1 cellular context compared by ENCODE assay signal in the genomic region with DNA sequence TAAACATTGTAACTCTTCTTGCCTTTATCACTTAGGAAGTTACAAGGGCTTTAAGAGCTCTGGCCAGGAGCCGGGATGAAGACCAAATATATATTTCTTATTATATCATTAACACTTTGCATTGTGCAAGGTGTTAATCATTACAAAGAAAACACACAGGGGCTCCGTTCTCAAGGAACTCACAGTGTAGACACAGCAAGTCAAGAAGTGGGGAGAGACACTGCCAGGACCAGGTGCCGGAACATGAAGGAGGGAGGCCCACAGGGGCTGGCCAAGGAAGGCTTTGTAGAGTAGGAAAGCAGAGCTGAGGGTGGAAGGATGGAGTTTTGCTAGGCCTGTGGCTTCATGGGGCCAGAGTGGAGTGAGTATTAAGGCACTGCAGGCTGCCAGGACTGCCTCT.
TF ChIP-seq lines count a peak whose summit lies in the region.

No MANE protein-coding gene starts in this region.

TF ChIP-seq in IMR-90, 13 proteins besides CTCF, POLR2A, EP300 and RAD21:
- TF ChIP-seq SMC3 (IDR thresholded peaks at IDR 0.05; ENCODE audit: low read depth, low read length): no peak
- no peak for TF ChIP-seq CHD1 (IDR thresholded peaks at IDR 0.05; ENCODE audit: low read depth, low read length)
- TF ChIP-seq NFE2L2 (IDR thresholded peaks at IDR 0.05; ENCODE audit: low read depth, low read length): no peak
- no peak for TF ChIP-seq RCOR1 (IDR thresholded peaks at IDR 0.05; ENCODE audit: insufficient replicate concordance, low read length)
- TF ChIP-seq, protein P1, sequence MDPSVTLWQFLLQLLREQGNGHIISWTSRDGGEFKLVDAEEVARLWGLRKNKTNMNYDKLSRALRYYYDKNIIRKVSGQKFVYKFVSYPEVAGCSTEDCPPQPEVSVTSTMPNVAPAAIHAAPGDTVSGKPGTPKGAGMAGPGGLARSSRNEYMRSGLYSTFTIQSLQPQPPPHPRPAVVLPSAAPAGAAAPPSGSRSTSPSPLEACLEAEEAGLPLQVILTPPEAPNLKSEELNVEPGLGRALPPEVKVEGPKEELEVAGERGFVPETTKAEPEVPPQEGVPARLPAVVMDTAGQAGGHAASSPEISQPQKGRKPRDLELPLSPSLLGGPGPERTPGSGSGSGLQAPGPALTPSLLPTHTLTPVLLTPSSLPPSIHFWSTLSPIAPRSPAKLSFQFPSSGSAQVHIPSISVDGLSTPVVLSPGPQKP (IDR thresholded peaks at IDR 0.05; ENCODE audit: borderline replicate concordance, low read depth, low read length): no peak
- TF ChIP-seq MAZ (IDR thresholded peaks at IDR 0.05; ENCODE audit: borderline replicate concordance, low read depth, low read length): no peak
- no peak for TF ChIP-seq FOS (IDR thresholded peaks at IDR 0.05; ENCODE audit: low read depth, low read length)
- no peak for TF ChIP-seq BHLHE40 (IDR thresholded peaks at IDR 0.05; ENCODE audit: low read depth, low read length)
- no peak for TF ChIP-seq MAFK (IDR thresholded peaks at IDR 0.05; ENCODE audit: low read depth, low read length)
- no peak for TF ChIP-seq USF2 (IDR thresholded peaks at IDR 0.05; ENCODE audit: low read depth, low read length)
- no peak for TF ChIP-seq MXI1 (IDR thresholded peaks at IDR 0.05; ENCODE audit: borderline replicate concordance, low read depth, low read length)
- TF ChIP-seq CEBPB (IDR thresholded peaks at IDR 0.05; ENCODE audit: low read depth, low read length): no peak
- TF ChIP-seq RFX5 (IDR thresholded peaks at IDR 0.05; ENCODE audit: low read depth, low read length): no peak
